Comparison of ENCODE assay signal across 14 cellular contexts in genomic region chr7:36615877-36616276, GRCh38.
"Had no signal": no experiment of that assay in that cellular context is flagged by ENCODE, and none has a peak within 500 bp of the region (broad histone marks: within the 10 kb centered on the region; RNA-seq: fewer than 3 reads in every experiment).

No MANE protein-coding gene starts in this region.

- H3K27me3 Mint-ChIP-seq: activated CD8-positive, alpha-beta T cell treated with anti-CD3 and anti-CD28 coated beads for 36 hours; activated naive CD8-positive, alpha-beta T cell treated with anti-CD3 and anti-CD28 coated beads, Interleukin-2, amount 10 ng/mL, durations not matched to agents 7 days and 5 days; memory B cell; T-cell had no signal

- H3K9me3 Mint-ChIP-seq: activated CD8-positive, alpha-beta T cell treated with anti-CD3 and anti-CD28 coated beads for 36 hours; activated naive CD8-positive, alpha-beta T cell treated with anti-CD3 and anti-CD28 coated beads, Interleukin-2, amount 10 ng/mL, durations not matched to agents 7 days and 5 days; activated T-cell treated with anti-CD3 and anti-CD28 coated beads, Interleukin-2, amount 50 U/mL, for 72 hours; memory B cell; T-cell had no signal

- H3K4me3 Mint-ChIP-seq: activated CD8-positive, alpha-beta T cell treated with anti-CD3 and anti-CD28 coated beads for 36 hours; activated naive CD8-positive, alpha-beta T cell treated with anti-CD3 and anti-CD28 coated beads, Interleukin-2, amount 10 ng/mL, durations not matched to agents 7 days and 5 days; activated T-cell treated with anti-CD3 and anti-CD28 coated beads, Interleukin-2, amount 50 U/mL, for 72 hours; memory B cell; T-cell had no signal

- H3K36me3 Mint-ChIP-seq: memory B cell had no signal

- ATAC-seq: activated CD8-positive, alpha-beta T cell treated with anti-CD3 and anti-CD28 coated beads for 36 hours; activated T-cell treated with anti-CD3 and anti-CD28 coated beads, Interleukin-2, amount 50 U/mL, for 72 hours; left lung; T-cell had no signal

- H3K4me3 ChIP-seq: ascending aorta, left lung, right atrium auricular region, tibial artery had no signal

- DNase-seq: activated CD8-positive, alpha-beta memory T cell treated with anti-CD3 and anti-CD28 coated beads, Interleukin-2, amount 50 U/mL, for 4 hours; activated CD8-positive, alpha-beta T cell treated with anti-CD3 and anti-CD28 coated beads for 36 hours; activated naive CD8-positive, alpha-beta T cell treated with anti-CD3 and anti-CD28 coated beads, Interleukin-2, amount 10 ng/mL, durations not matched to agents 7 days and 5 days; activated T-cell treated with anti-CD3 and anti-CD28 coated beads, Interleukin-2, amount 50 U/mL, for 72 hours; foreskin melanocyte; head of caudate nucleus; left lung; small intestine; T-cell; T1000; tibial artery had no signal

- H3K27ac Mint-ChIP-seq: activated CD8-positive, alpha-beta T cell treated with anti-CD3 and anti-CD28 coated beads for 36 hours; activated naive CD8-positive, alpha-beta T cell treated with anti-CD3 and anti-CD28 coated beads, Interleukin-2, amount 10 ng/mL, durations not matched to agents 7 days and 5 days; activated T-cell treated with anti-CD3 and anti-CD28 coated beads, Interleukin-2, amount 50 U/mL, for 72 hours; memory B cell; T-cell had no signal
